In genomic region chr3:149548729-149549065, GRCh38 we compare ENCODE assay signal across 11 cellular contexts.
DNase-seq lines count a peak whose midpoint lies in the region; ATAC-seq and TF ChIP-seq lines count a peak whose summit lies in the region.
"Had no signal": no experiment of that assay in that cellular context is flagged by ENCODE, and none has a peak within 500 bp of the region (broad histone marks: within the 10 kb centered on the region; RNA-seq: fewer than 3 reads in every experiment).

No MANE protein-coding gene starts in this region.

- H3K9me3 ChIP-seq in SJSA1 (replicated peaks), result no peaks in the 10 kb centered on the region
- H3K9me3 ChIP-seq in muscle layer of colon (ENCODE audit: low read length), result no peaks in the 10 kb centered on the region
- H3K9me3 ChIP-seq in thyroid gland, result no peaks in the 10 kb centered on the region

- DNase-seq in SJSA1 (ENCODE audit: low read depth in 1 of 2, low spot score in 2 of 2), result no peak
- DNase-seq in epithelial cell of prostate (ENCODE audit: low read depth, low spot score), result no peak
- DNase-seq in thyroid gland, result no peak
- no peak for DNase-seq in GM13976 (ENCODE audit: low spot score)
- no peak for DNase-seq in OCI-M1 (lab: John Stamatoyannopoulos, UW)
- DNase-seq: activated CD4-positive, alpha-beta T cell treated with anti-CD3 and anti-CD28 coated beads, Interleukin-2, amount 10 ng/mL, durations not matched to agents 24 days and 14 days; CD8-positive, alpha-beta memory T cell had no signal

- H3K4me3 ChIP-seq in SJSA1 (no peak overlapping the region), muscle layer of colon (ENCODE audit: low read depth in 1 of 2, low read length in 2 of 2) (peak overlapping the region in 1 of 2 donors; percentile 6), thyroid gland (replicated peaks in 1 of 3) (no peak overlapping the region)

- in situ Hi-C loops in GM13976 (cut with MboI; ENCODE audit: low sequenced_read_pairs, unreplicated experiment), result no loop called here

- intact Hi-C loops in thyroid gland (cut with DNase I), result loop anchor here (10.0 kb wide), 1 partner anchor 106 kb away; the partner anchor contains the start of gene WWTR1

- no peak for TF ChIP-seq POLR2A in thyroid gland (IDR thresholded peaks at IDR 0.05)

- H3K27ac ChIP-seq in SJSA1, result peak overlapping the region; percentile 70
- peak overlapping the region; percentile 35 for H3K27ac ChIP-seq in epithelial cell of prostate
- H3K27ac ChIP-seq in muscle layer of colon (ENCODE audit: low read depth, low read length), result peak overlapping the region; percentile 78
- H3K27ac ChIP-seq in thyroid gland, result peak overlapping the region in 2 of 3 donors; percentile 47 to 52

- ATAC-seq in HG02884 (IDR thresholded peaks at IDR 0.05; ENCODE audit: unreplicated experiment) (no peak), HG03025 (IDR thresholded peaks at IDR 0.05; ENCODE audit: low FRiP score, unreplicated experiment) (no peak)
- ATAC-seq: activated T-helper 17 cell treated with anti-CD3 and anti-CD28 coated beads, Interleukin-2, amount 50 U/mL, for 72 hours had no signal

- peaks cover 41% of the 10 kb centered on the region for H3K4me1 ChIP-seq in SJSA1 (replicated peaks)
- H3K4me1 ChIP-seq in muscle layer of colon (ENCODE audit: insufficient read depth, low read length), result peaks cover 81% of the 10 kb centered on the region
- peaks cover 11 to 19% of the 10 kb centered on the region in 2 donors for H3K4me1 ChIP-seq in thyroid gland

- no peaks in the 10 kb centered on the region for H3K27me3 ChIP-seq in SJSA1 (replicated peaks)
- no peaks in the 10 kb centered on the region for H3K27me3 ChIP-seq in muscle layer of colon (ENCODE audit: control insufficient read depth in 1 of 2, insufficient read depth in 2 of 2, low read length in 2 of 2)
- H3K27me3 ChIP-seq in thyroid gland, result no peaks in the 10 kb centered on the region

- peaks cover 16% of the 10 kb centered on the region for H3K36me3 ChIP-seq in SJSA1
- H3K36me3 ChIP-seq in muscle layer of colon (ENCODE audit: insufficient read depth, low read length), result no peaks in the 10 kb centered on the region
- no peaks in the 10 kb centered on the region for H3K36me3 ChIP-seq in thyroid gland

- TF ChIP-seq CTCF in thyroid gland (IDR thresholded peaks at IDR 0.05) (no peak), GM13976 (IDR thresholded peaks at IDR 0.05; ENCODE audit: borderline replicate concordance, control extremely low read depth, extremely low read depth, insufficient read depth, missing control alignments) (no peak)

- H3K9ac ChIP-seq in muscle layer of colon (ENCODE audit: low read length), result no peak overlapping the region

- 94 to 96% methylated on average over 4 of the region's 4 CpGs for WGBS in thyroid gland, 2 donors
